9 cellular contexts compared by ENCODE assay signal in genomic region chr5:75668988-75669760, GRCh38. TPM values are rescaled to one million over a fixed set of nuclear protein-coding genes. Genes with fewer than 3 reads are reported as not detected.
A peak's percentile ranks its signal among the peaks of the same experiment; 100 is the strongest.
DNase-seq lines count a peak whose midpoint lies in the region; ATAC-seq, FAIRE-seq and TF ChIP-seq lines count a peak whose summit lies in the region.
"Had no signal": no experiment of that assay in that cellular context is flagged by ENCODE, and none has a peak within 500 bp of the region (broad histone marks: within the 10 kb centered on the region; RNA-seq: fewer than 3 reads in every experiment).

No MANE protein-coding gene starts in this region.

- TF ChIP-seq CTCF in endothelial cell of umbilical vein (IDR thresholded peaks at IDR 0.05; ENCODE audit: extremely low read depth in 1 of 2, insufficient read depth in 1 of 2, low read depth in 1 of 2, low read length in 2 of 2) = no peak
- TF ChIP-seq CTCF in foreskin fibroblast (IDR thresholded peaks at IDR 0.05; ENCODE audit: low read depth, low read length) = no peak

- peaks cover 23% of the 10 kb centered on the region for H3K4me1 ChIP-seq in endothelial cell of umbilical vein (ENCODE audit: control insufficient read depth, extremely low read depth, insufficient read depth, low read length)

- CTCF ChIA-PET in endothelial cell of umbilical vein (lab: Charles Lee) = interaction anchor here (0.9 to 1.5 kb wide), 9 partner anchors 9 to 161 kb away, joined by 3 to 19 read pairs (median 4); partner anchors contain the start of genes CERT1 and POLK

- H2AFZ ChIP-seq in endothelial cell of umbilical vein (ENCODE audit: low read depth, low read length) = peak overlapping the region; percentile 20

- H3K9ac ChIP-seq in endothelial cell of umbilical vein (replicated peaks; ENCODE audit: extremely low read depth, insufficient read depth, low read length) = peak overlapping the region; percentile 12

- peak; percentile 91 for FAIRE-seq in endothelial cell of umbilical vein (lab: Jason Lieb, UNC)

- no peaks in the 10 kb centered on the region for H4K20me1 ChIP-seq in endothelial cell of umbilical vein (replicated peaks; ENCODE audit: control insufficient read depth, extremely low read depth, insufficient read depth, low read length)

- no peaks in the 10 kb centered on the region for H3K9me1 ChIP-seq in endothelial cell of umbilical vein (replicated peaks; ENCODE audit: control insufficient read depth, extremely low read depth, insufficient read depth, low read length)

- POLR2A ChIA-PET in endothelial cell of umbilical vein (lab: Charles Lee) = no interaction called here

- intact Hi-C loops in endothelial cell of umbilical vein (cut with micrococcal nuclease) = loop anchor here (1.0 to 5.0 kb wide), 3 partner anchors 58 to 617 kb away; partner anchors contain the start of genes ANKDD1B, CERT1, GCNT4 and POLK
- intact Hi-C loops in sciatic nerve (cut with DNase I) = no loop called here

- H3K27me3 ChIP-seq in endothelial cell of umbilical vein (ENCODE audit: control insufficient read depth in 2 of 2, insufficient read depth in 2 of 2, low read length in 2 of 2) = no peaks in the 10 kb centered on the region

- H3K27ac ChIP-seq in endothelial cell of umbilical vein (ENCODE audit: insufficient read depth, low read depth, low read length) = peak overlapping the region; percentile 71
- H3K27ac ChIP-seq: epithelial cell of prostate had no signal

- ATAC-seq in HG02852 (IDR thresholded peaks at IDR 0.05; ENCODE audit: unreplicated experiment) = peak; percentile 94
- ATAC-seq in sciatic nerve = peak; percentile 71

- peak; percentile 57 for TF ChIP-seq POLR2A in endothelial cell of umbilical vein (IDR thresholded peaks at IDR 0.05; ENCODE audit: low read depth, low read length)

- peak overlapping the region in 1 of 3 experiments; percentile 38 for H3K4me3 ChIP-seq in endothelial cell of umbilical vein (replicated peaks in 1 of 3; ENCODE audit: insufficient read depth in 1 of 3, low read depth in 1 of 3, low read length in 3 of 3)
- no peak overlapping the region for H3K4me3 ChIP-seq in foreskin fibroblast (ENCODE audit: low read depth in 1 of 2, low read length in 2 of 2)

- peak overlapping the region; percentile 66 for H3K4me2 ChIP-seq in endothelial cell of umbilical vein (ENCODE audit: insufficient read depth, low read length)

- H3K79me2 ChIP-seq in endothelial cell of umbilical vein (ENCODE audit: control insufficient read depth, insufficient read depth, low read length) = no peaks in the 10 kb centered on the region

- H3K36me3 ChIP-seq in endothelial cell of umbilical vein (ENCODE audit: control insufficient read depth in 2 of 2, extremely low read depth in 1 of 2, insufficient read depth in 2 of 2, low read length in 2 of 2) = no peaks in the 10 kb centered on the region

- peak; percentile 48 for DNase-seq in NCI-H2196 (lab: John Stamatoyannopoulos, UW; ENCODE audit: unreplicated experiment)
- no peak for DNase-seq in NCI-H2196 treated with DMSO at 0.1 percent for 48 hours (lab: John Stamatoyannopoulos, UW; ENCODE audit: unreplicated experiment)
- peak; percentile 41 for DNase-seq in NCI-H1105 (lab: John Stamatoyannopoulos, UW)
- DNase-seq in activated CD4-positive, CD25-positive, alpha-beta regulatory T cell treated with anti-CD3 and anti-CD28 coated beads, Interleukin-2, amount 50 U/mL, for 72 hours = peak; percentile 57
- DNase-seq in endothelial cell of umbilical vein (ENCODE audit: low read depth, low spot score) = peak; percentile 95
- no peak for DNase-seq in sciatic nerve (ENCODE audit: low spot score)
- no peak for DNase-seq in foreskin fibroblast

- dilution Hi-C loops in endothelial cell of umbilical vein (cut with MboI; ENCODE audit: extremely low pct_ligation_motif_present, low sequenced_read_pairs) = no loop called here

- BruUV-seq in endothelial cell of umbilical vein (replicated peaks; lab: Mats Ljungman, UMichigan) = no TSS peak

- H3K9me3 ChIP-seq in endothelial cell of umbilical vein (replicated peaks; ENCODE audit: control insufficient read depth, insufficient read depth, low read length) = no peaks in the 10 kb centered on the region

TF ChIP-seq in endothelial cell of umbilical vein, 7 proteins besides CTCF, POLR2A, EP300 and RAD21:
- TF ChIP-seq FOS (IDR thresholded peaks at IDR 0.05; ENCODE audit: borderline replicate concordance, insufficient read depth, low read length) (peak; percentile 90), POLR2AphosphoS5 (IDR thresholded peaks at IDR 0.05; ENCODE audit: insufficient read depth, low read depth, low read length) (peak; percentile 93), EZH2 (IDR thresholded peaks at IDR 0.05; ENCODE audit: borderline replicate concordance, low read depth, low read length, severe bottlenecking) (no peak), MAX (IDR thresholded peaks at IDR 0.05; ENCODE audit: insufficient read depth, insufficient read length) (no peak), GATA2 (IDR thresholded peaks at IDR 0.05; ENCODE audit: insufficient read depth, insufficient read length, low read depth, low read length) (peak; percentile 95), JUN (IDR thresholded peaks at IDR 0.05; ENCODE audit: borderline replicate concordance, insufficient read depth, insufficient read length, low read depth) (peak; percentile 81), MYC (IDR thresholded peaks at IDR 0.05; ENCODE audit: low read depth, low read length) (no peak)

RNA-seq across cellular contexts. Expression of gene POC5, which starts 48.1 kb away (rescaled TPM):
- total RNA-seq in endothelial cell of umbilical vein (7.8 and 8.3 TPM in 2 replicates), sciatic nerve (11.7 TPM)
- 10.9 and 15.9 TPM in 2 replicates for polyA plus RNA-seq in endothelial cell of umbilical vein
- polyA plus RNA-seq in endothelial cell of umbilical vein (2011; cell fraction: cytosol; rRNA removed) = 9.6 and 14.4 TPM in 2 replicates
- polyA plus RNA-seq in endothelial cell of umbilical vein (2011; cell fraction: nucleus; rRNA removed) = 21.0 and 25.9 TPM in 2 replicates
- polyA plus RNA-seq in endothelial cell of umbilical vein (2012) = 7.0 and 10.0 TPM in 2 replicates
- 7.3 and 10.9 TPM in 2 replicates for polyA minus RNA-seq in endothelial cell of umbilical vein
- polyA minus RNA-seq in endothelial cell of umbilical vein (2011; cell fraction: cytosol; rRNA and poly(A)+ RNA removed) = 12.3 TPM
- 8.4 and 16.6 TPM in 2 replicates for polyA minus RNA-seq in endothelial cell of umbilical vein (2011; cell fraction: nucleus; rRNA and poly(A)+ RNA removed)

RNA-seq across cellular contexts. Expression of gene ANKDD1B, which starts 57.9 kb away (rescaled TPM):
- 0.65 and 0.71 TPM in 2 replicates for total RNA-seq in endothelial cell of umbilical vein
- polyA plus RNA-seq in endothelial cell of umbilical vein = 0.05 and 0.15 TPM in 2 replicates
- 0.06 and 0.10 TPM in 2 replicates for polyA plus RNA-seq in endothelial cell of umbilical vein (2011; cell fraction: cytosol; rRNA removed)
- 1.7 and 2.4 TPM in 2 replicates for polyA plus RNA-seq in endothelial cell of umbilical vein (2011; cell fraction: nucleus; rRNA removed)
- 0.20 TPM in 1 of 2 replicates, not detected in the other for polyA plus RNA-seq in endothelial cell of umbilical vein (2012)
- 0.46 and 0.76 TPM in 2 replicates for polyA minus RNA-seq in endothelial cell of umbilical vein
- polyA minus RNA-seq in endothelial cell of umbilical vein (2011; cell fraction: cytosol; rRNA and poly(A)+ RNA removed) = not detected
- polyA minus RNA-seq in endothelial cell of umbilical vein (2011; cell fraction: nucleus; rRNA and poly(A)+ RNA removed) = 0.34 and 3.0 TPM in 2 replicates
- total RNA-seq in sciatic nerve = 3.6 TPM

Comparison
In these comparisons a context has a peak if more than half of its experiments do, and no peak if none do; other contexts are left out.
1. DNase-seq: peak in NCI-H2196 (single experiment), NCI-H1105 (single experiment), activated CD4-positive, CD25-positive, alpha-beta regulatory T cell treated with anti-CD3 and anti-CD28 coated beads, Interleukin-2, amount 50 U/mL, for 72 hours (single experiment) and endothelial cell of umbilical vein (single experiment); none in NCI-H2196 treated with DMSO at 0.1 percent for 48 hours (single experiment), sciatic nerve (single experiment) and foreskin fibroblast (0 of 2).